In the genomic region with DNA sequence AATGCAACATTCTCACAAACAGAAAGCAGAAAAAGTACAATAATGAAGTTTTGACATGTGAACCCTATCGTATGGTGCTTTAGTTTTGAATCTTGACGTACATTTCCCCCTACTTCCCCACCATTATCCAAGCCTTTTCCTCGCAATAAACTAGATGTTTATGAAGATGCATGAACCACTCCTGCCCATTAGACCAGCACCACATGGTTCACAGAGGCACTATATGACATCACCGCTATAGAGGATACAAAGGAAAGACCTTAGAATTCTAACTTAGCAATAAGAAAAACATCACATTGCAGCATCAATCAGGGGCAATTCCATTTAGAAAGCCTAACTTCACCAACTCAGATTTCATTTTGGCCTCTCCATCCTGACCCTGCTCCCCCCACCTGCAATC, we compare ENCODE assay signal across 24 cellular contexts.
A peak's percentile ranks its signal among the peaks of the same experiment; 100 is the strongest.
DNase-seq lines count a peak whose midpoint lies in the region; ATAC-seq, FAIRE-seq and TF ChIP-seq lines count a peak whose summit lies in the region.
"Had no signal": no experiment of that assay in that cellular context is flagged by ENCODE, and none has a peak within 500 bp of the region (broad histone marks: within the 10 kb centered on the region; RNA-seq: fewer than 3 reads in every experiment).

No MANE protein-coding gene starts in this region.

- peaks cover 7% of the 10 kb centered on the region for H3K36me3 Mint-ChIP-seq in neural progenitor cell

- no peaks in the 10 kb centered on the region for H3F3A ChIP-seq in neural progenitor cell (ENCODE audit: low read depth)

- no peaks in the 10 kb centered on the region for H3K27me3 ChIP-seq in HCT116 (ENCODE audit: insufficient read depth, low read length)
- no peaks in the 10 kb centered on the region for H3K27me3 ChIP-seq in colonic mucosa
- no peaks in the 10 kb centered on the region for H3K27me3 ChIP-seq in neural progenitor cell
- H3K27me3 ChIP-seq: BLaER1 had no signal

- DNase-seq in HCT116 (ENCODE audit: low read depth, low spot score) (no peak), colonic mucosa (no peak), left colon (no peak), neural progenitor cell (ENCODE audit: low spot score) (no peak), glomerular visceral epithelial cell (ENCODE audit: extremely low spot score) (no peak), urothelium cell line (ENCODE audit: low spot score) (no peak)
- DNase-seq: CD4-positive, CD25-positive, alpha-beta regulatory T cell; GDM1; Karpas-422; NCI-H1092; NCI-H1436; NCI-H187; NCI-H2081 treated with DMSO at 0.1 percent for 48 hours; NCI-H2171; NCI-H226; NCI-H510A; Right ventricle myocardium superior; RPMI8226 had no signal

- FAIRE-seq in urothelium cell line (lab: Jason Lieb, UNC): no peak
- FAIRE-seq: A204.1, GM12878, H54 had no signal

- H3K4me2 ChIP-seq in HCT116 (ENCODE audit: low read length) (peak overlapping the region; percentile 12; the same call in 1 of the 2 replicates), neural progenitor cell (no peak overlapping the region)
- H3K4me2 ChIP-seq: BLaER1 had no signal

- no peaks in the 10 kb centered on the region; a peak in 1 of 4 replicates for H3K36me3 ChIP-seq in HCT116 (ENCODE audit: control insufficient read depth in 1 of 2, insufficient read depth in 2 of 2, low read length in 2 of 2)
- no peaks in the 10 kb centered on the region for H3K36me3 ChIP-seq in colonic mucosa
- H3K36me3 ChIP-seq in neural progenitor cell: no peaks in the 10 kb centered on the region
- H3K36me3 ChIP-seq: BLaER1 had no signal

- no peak for TF ChIP-seq RAD21 in HCT116 (IDR thresholded peaks at IDR 0.05; ENCODE audit: low read depth)

- CTCF ChIA-PET in HCT116 (lab: Charles Lee): no interaction called here

- TF ChIP-seq CTCF in HCT116 (IDR thresholded peaks at IDR 0.05 in 2 of 3, conservative IDR thresholded peaks at IDR 0.05 in 1 of 3; ENCODE audit: borderline replicate concordance in 1 of 3, insufficient read depth in 1 of 3, low read depth in 2 of 3, low read length in 2 of 3) (no peak), colonic mucosa (IDR thresholded peaks at IDR 0.05) (no peak), neural progenitor cell (IDR thresholded peaks at IDR 0.05) (no peak)

- no peaks in the 10 kb centered on the region for H3K79me2 ChIP-seq in HCT116 (ENCODE audit: insufficient read depth, low read length)
- H3K79me2 ChIP-seq in neural progenitor cell (ENCODE audit: low read depth): no peaks in the 10 kb centered on the region

- no TSS peak for BruUV-seq in HCT116 (replicated peaks; lab: Mats Ljungman, UMichigan)

- no peak overlapping the region for H3K27ac ChIP-seq in HCT116 (ENCODE audit: low read depth, low read length)
- H3K27ac ChIP-seq in colonic mucosa: peak overlapping the region; percentile 59
- H3K27ac ChIP-seq in neural progenitor cell: no peak overlapping the region
- H3K27ac ChIP-seq: BLaER1 had no signal

- H3K9me3 Mint-ChIP-seq in neural progenitor cell: peaks cover 7% of the 10 kb centered on the region

- intact Hi-C loops in HCT116 (cut with micrococcal nuclease): no loop called here
- intact Hi-C loops in colonic mucosa (cut with DNase I): no loop called here
- intact Hi-C loops in left colon (cut with DNase I, micrococcal nuclease): no loop called here

- no peaks in the 10 kb centered on the region for H3K9me2 ChIP-seq in HCT116 (ENCODE audit: insufficient read depth)

- H3K9ac ChIP-seq in HCT116 (ENCODE audit: low read length) (no peak overlapping the region), colonic mucosa (ENCODE audit: low read depth in 2 of 2, low read length in 2 of 2) (no peak overlapping the region), neural progenitor cell (no peak overlapping the region)
- H3K9ac ChIP-seq: BLaER1 had no signal

- no peak overlapping the region for H3K4me3 ChIP-seq in HCT116 (replicated peaks in 1 of 2; ENCODE audit: low read depth in 1 of 2, low read length in 2 of 2)
- H3K4me3 ChIP-seq in colonic mucosa: no peak overlapping the region
- H3K4me3 ChIP-seq in neural progenitor cell: no peak overlapping the region
- H3K4me3 ChIP-seq: BLaER1, GM12878 had no signal

- H3K9me3 ChIP-seq in HCT116 (ENCODE audit: control insufficient read depth in 1 of 2, insufficient read depth in 1 of 2, low read depth in 1 of 2, low read length in 2 of 2) (no peaks in the 10 kb centered on the region), colonic mucosa (no peaks in the 10 kb centered on the region), neural progenitor cell (ENCODE audit: low read depth) (no peaks in the 10 kb centered on the region)
- H3K9me3 ChIP-seq: BLaER1 had no signal

- H3K27me3 Mint-ChIP-seq in neural progenitor cell (ENCODE audit: insufficient read depth, low read depth): peaks cover 4% of the 10 kb centered on the region
- H3K27me3 Mint-ChIP-seq: CD4-positive, CD25-positive, alpha-beta regulatory T cell had no signal

- no peak overlapping the region for H3K4me3 Mint-ChIP-seq in neural progenitor cell
- H3K4me3 Mint-ChIP-seq: CD4-positive, CD25-positive, alpha-beta regulatory T cell had no signal

- peaks cover 2% of the 10 kb centered on the region for H3K4me1 Mint-ChIP-seq in neural progenitor cell

- POLR2A ChIA-PET in HCT116 (lab: Charles Lee): no interaction called here

- TF ChIP-seq POLR2A in HCT116 (IDR thresholded peaks at IDR 0.05; ENCODE audit: borderline replicate concordance, extremely low read depth, insufficient read depth, insufficient read length): no peak

- H4K20me1 ChIP-seq in HCT116 (ENCODE audit: insufficient read depth): no peaks in the 10 kb centered on the region
- no peaks in the 10 kb centered on the region for H4K20me1 ChIP-seq in neural progenitor cell (ENCODE audit: low read depth)
- H4K20me1 ChIP-seq: BLaER1 had no signal

- RAD21 ChIA-PET in HCT116 (lab: Charles Lee; ENCODE audit: low non-redundant PET in 1 of 2, low total read pairs in 2 of 2, uncharacterized antibody in 2 of 2, unreplicated experiment in 2 of 2): no interaction called here

- H3K27ac Mint-ChIP-seq in neural progenitor cell: peak overlapping the region; percentile 61
- H3K27ac Mint-ChIP-seq: CD4-positive, CD25-positive, alpha-beta regulatory T cell had no signal

- H3K4me1 ChIP-seq in HCT116 (ENCODE audit: control insufficient read depth in 1 of 2, insufficient read depth in 2 of 2, low read length in 2 of 2): peaks cover 0 to 6% of the 10 kb centered on the region in 2 experiments; a peak in 1 of 4 replicates
- H3K4me1 ChIP-seq in colonic mucosa: no peaks in the 10 kb centered on the region
- H3K4me1 ChIP-seq in neural progenitor cell: no peaks in the 10 kb centered on the region
- H3K4me1 ChIP-seq: BLaER1 had no signal

- ATAC-seq in HCT116: no peak
- ATAC-seq in left colon: peak; percentile 67
- no peak for ATAC-seq in HG03460 (IDR thresholded peaks at IDR 0.05; ENCODE audit: unreplicated experiment)
- no peak for ATAC-seq in GM21737 (IDR thresholded peaks at IDR 0.05; ENCODE audit: unreplicated experiment)
- ATAC-seq: GM12878 had no signal

- H2AFZ ChIP-seq in HCT116 (ENCODE audit: low read depth, low read length, poor library complexity, severe bottlenecking): no peak overlapping the region
- H2AFZ ChIP-seq in neural progenitor cell (replicated peaks): no peak overlapping the region

TF ChIP-seq in HCT116, 20 proteins besides CTCF, POLR2A, EP300 and RAD21:
- TF ChIP-seq, protein P1, sequence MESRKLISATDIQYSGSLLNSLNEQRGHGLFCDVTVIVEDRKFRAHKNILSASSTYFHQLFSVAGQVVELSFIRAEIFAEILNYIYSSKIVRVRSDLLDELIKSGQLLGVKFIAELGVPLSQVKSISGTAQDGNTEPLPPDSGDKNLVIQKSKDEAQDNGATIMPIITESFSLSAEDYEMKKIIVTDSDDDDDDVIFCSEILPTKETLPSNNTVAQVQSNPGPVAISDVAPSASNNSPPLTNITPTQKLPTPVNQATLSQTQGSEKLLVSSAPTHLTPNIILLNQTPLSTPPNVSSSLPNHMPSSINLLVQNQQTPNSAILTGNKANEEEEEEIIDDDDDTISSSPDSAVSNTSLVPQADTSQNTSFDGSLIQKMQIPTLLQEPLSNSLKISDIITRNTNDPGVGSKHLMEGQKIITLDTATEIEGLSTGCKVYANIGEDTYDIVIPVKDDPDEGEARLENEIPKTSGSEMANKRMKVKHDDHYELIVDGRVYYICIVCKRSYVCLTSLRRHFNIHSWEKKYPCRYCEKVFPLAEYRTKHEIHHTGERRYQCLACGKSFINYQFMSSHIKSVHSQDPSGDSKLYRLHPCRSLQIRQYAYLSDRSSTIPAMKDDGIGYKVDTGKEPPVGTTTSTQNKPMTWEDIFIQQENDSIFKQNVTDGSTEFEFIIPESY (IDR thresholded peaks at IDR 0.05; ENCODE audit: extremely low read depth, insufficient replicate concordance, low read length): no peak
- TF ChIP-seq, protein P2, sequence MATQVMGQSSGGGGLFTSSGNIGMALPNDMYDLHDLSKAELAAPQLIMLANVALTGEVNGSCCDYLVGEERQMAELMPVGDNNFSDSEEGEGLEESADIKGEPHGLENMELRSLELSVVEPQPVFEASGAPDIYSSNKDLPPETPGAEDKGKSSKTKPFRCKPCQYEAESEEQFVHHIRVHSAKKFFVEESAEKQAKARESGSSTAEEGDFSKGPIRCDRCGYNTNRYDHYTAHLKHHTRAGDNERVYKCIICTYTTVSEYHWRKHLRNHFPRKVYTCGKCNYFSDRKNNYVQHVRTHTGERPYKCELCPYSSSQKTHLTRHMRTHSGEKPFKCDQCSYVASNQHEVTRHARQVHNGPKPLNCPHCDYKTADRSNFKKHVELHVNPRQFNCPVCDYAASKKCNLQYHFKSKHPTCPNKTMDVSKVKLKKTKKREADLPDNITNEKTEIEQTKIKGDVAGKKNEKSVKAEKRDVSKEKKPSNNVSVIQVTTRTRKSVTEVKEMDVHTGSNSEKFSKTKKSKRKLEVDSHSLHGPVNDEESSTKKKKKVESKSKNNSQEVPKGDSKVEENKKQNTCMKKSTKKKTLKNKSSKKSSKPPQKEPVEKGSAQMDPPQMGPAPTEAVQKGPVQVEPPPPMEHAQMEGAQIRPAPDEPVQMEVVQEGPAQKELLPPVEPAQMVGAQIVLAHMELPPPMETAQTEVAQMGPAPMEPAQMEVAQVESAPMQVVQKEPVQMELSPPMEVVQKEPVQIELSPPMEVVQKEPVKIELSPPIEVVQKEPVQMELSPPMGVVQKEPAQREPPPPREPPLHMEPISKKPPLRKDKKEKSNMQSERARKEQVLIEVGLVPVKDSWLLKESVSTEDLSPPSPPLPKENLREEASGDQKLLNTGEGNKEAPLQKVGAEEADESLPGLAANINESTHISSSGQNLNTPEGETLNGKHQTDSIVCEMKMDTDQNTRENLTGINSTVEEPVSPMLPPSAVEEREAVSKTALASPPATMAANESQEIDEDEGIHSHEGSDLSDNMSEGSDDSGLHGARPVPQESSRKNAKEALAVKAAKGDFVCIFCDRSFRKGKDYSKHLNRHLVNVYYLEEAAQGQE (IDR thresholded peaks at IDR 0.05; ENCODE audit: low read depth): no peak
- TF ChIP-seq CEBPB (IDR thresholded peaks at IDR 0.05; ENCODE audit: low read depth) (no peak), SIN3A (IDR thresholded peaks at IDR 0.05; ENCODE audit: low read depth) (no peak), ELF1 (IDR thresholded peaks at IDR 0.05; ENCODE audit: borderline replicate concordance, low read depth) (no peak)
